2 cellular contexts compared by ENCODE assay signal in genomic region chrX:63142588-63142987, GRCh38.
DNase-seq lines count a peak whose midpoint lies in the region; ATAC-seq, FAIRE-seq and TF ChIP-seq lines count a peak whose summit lies in the region.
"Not testable (repeated sequence)": the region's sequence is repeated elsewhere in the genome, so short reads cannot be mapped to it uniquely, and the experiment has no call there.

No MANE protein-coding gene starts in this region.

- H3K27me3 ChIP-seq in upper lobe of right lung: not testable (repeated sequence)

- not testable (repeated sequence) for TF ChIP-seq CTCF in upper lobe of right lung (IDR thresholded peaks at IDR 0.05)

- H3K4me1 ChIP-seq in upper lobe of right lung: not testable (repeated sequence)

- not testable (repeated sequence) for H3K36me3 ChIP-seq in upper lobe of right lung

- ATAC-seq in upper lobe of right lung: peak; percentile 72

- peak; percentile 65 for FAIRE-seq in colon (lab: Jason Lieb, UNC)

- H3K4me3 ChIP-seq in upper lobe of right lung: not testable (repeated sequence)

- DNase-seq in upper lobe of right lung: not testable (repeated sequence)

- intact Hi-C loops in upper lobe of right lung (cut with DNase I): not testable (repeated sequence)

- not testable (repeated sequence) for H3K9me3 ChIP-seq in upper lobe of right lung

- not testable (repeated sequence) for H3K27ac ChIP-seq in upper lobe of right lung
